8 cellular contexts compared by ENCODE assay signal in genomic region chr2:127885341-127885740, GRCh38. TPM values are rescaled to one million over a fixed set of nuclear protein-coding genes. Genes with fewer than 3 reads are reported as not detected.
DNase-seq lines count a peak whose midpoint lies in the region; ATAC-seq and TF ChIP-seq lines count a peak whose summit lies in the region.
"Not testable (repeated sequence)": the region's sequence is repeated elsewhere in the genome, so short reads cannot be mapped to it uniquely, and the experiment has no call there.

No MANE protein-coding gene starts in this region.

- TF ChIP-seq CTCF in AG04450 (IDR thresholded peaks at IDR 0.05; ENCODE audit: low read depth, low read length); OCI-LY3 (IDR thresholded peaks at IDR 0.05; ENCODE audit: low read depth, low read length); smooth muscle cell (IDR thresholded peaks at IDR 0.05; ENCODE audit: borderline replicate concordance, insufficient read depth, poor library complexity, severe bottlenecking): not testable (repeated sequence)
- peak in 33 of 56 donors; percentile 9 to 49 (median 27) for TF ChIP-seq CTCF in dorsolateral prefrontal cortex (IDR thresholded peaks at IDR 0.05 in 54 of 56, conservative IDR thresholded peaks at IDR 0.05 in 2 of 56; ENCODE audit: low read depth in 1 of 56, partially characterized antibody in 56 of 56)

- intact Hi-C loops in dorsolateral prefrontal cortex (cut with DNase I) = loop anchor here (2.0 to 5.0 kb wide), 3 partner anchors 27 to 207 kb away; partner anchors contain the start of genes POLR2D (in 2 of the 2), UGGT1 (in 2 of the 2) and SAP130 (in 1 of the 2)

- not testable (repeated sequence) for H3K9me3 ChIP-seq in AG04450 (ENCODE audit: control insufficient read depth, insufficient read depth, low read length); OCI-LY3 (ENCODE audit: insufficient read depth, low read length); smooth muscle cell (replicated peaks; ENCODE audit: low read depth)

- H3K4me1 Mint-ChIP-seq in activated CD8-positive, alpha-beta memory T cell treated with anti-CD3 and anti-CD28 coated beads, Interleukin-2, amount 10 ng/mL, durations not matched to agents 7 days and 5 days = peaks cover 43% of the 10 kb centered on the region

- H3K4me3 Mint-ChIP-seq in activated CD8-positive, alpha-beta memory T cell treated with anti-CD3 and anti-CD28 coated beads, Interleukin-2, amount 10 ng/mL, durations not matched to agents 7 days and 5 days = peak overlapping the region; percentile 82

- peak; percentile 15 for ATAC-seq in GM19452 (IDR thresholded peaks at IDR 0.05; ENCODE audit: unreplicated experiment)
- ATAC-seq in HG03103 (IDR thresholded peaks at IDR 0.05; ENCODE audit: low read depth, unreplicated experiment) = peak; percentile 20
- ATAC-seq in activated CD8-positive, alpha-beta memory T cell treated with anti-CD3 and anti-CD28 coated beads, Interleukin-2, amount 10 ng/mL, durations not matched to agents 7 days and 5 days = peak; percentile 29
- peak; percentile 43 for ATAC-seq in left lobe of liver

- H4K20me1 ChIP-seq in OCI-LY3 (ENCODE audit: insufficient read depth, low read length) = peaks cover 12% of the 10 kb centered on the region
- peaks cover 47% of the 10 kb centered on the region for H4K20me1 ChIP-seq in smooth muscle cell (ENCODE audit: low read depth)

- not testable (repeated sequence) for H3K27me3 Mint-ChIP-seq in activated CD8-positive, alpha-beta memory T cell treated with anti-CD3 and anti-CD28 coated beads, Interleukin-2, amount 10 ng/mL, durations not matched to agents 7 days and 5 days

- H3F3A ChIP-seq in smooth muscle cell (ENCODE audit: low read depth) = not testable (repeated sequence)

- not testable (repeated sequence) for H3K27ac ChIP-seq in AG04450 (ENCODE audit: low read depth, low read length); OCI-LY3 (ENCODE audit: low read length)
- H3K27ac ChIP-seq in dorsolateral prefrontal cortex (peak overlapping the region in 27 of 59 donors; percentile 29 to 97 (median 93)), smooth muscle cell (ENCODE audit: low read depth) (peak overlapping the region; percentile 87)

- H3K79me2 ChIP-seq in OCI-LY3 (ENCODE audit: low read length) = peaks cover 46% of the 10 kb centered on the region
- peaks cover 59% of the 10 kb centered on the region for H3K79me2 ChIP-seq in smooth muscle cell (ENCODE audit: low read depth)

- H3K27ac Mint-ChIP-seq in activated CD8-positive, alpha-beta memory T cell treated with anti-CD3 and anti-CD28 coated beads, Interleukin-2, amount 10 ng/mL, durations not matched to agents 7 days and 5 days = peak overlapping the region; percentile 74

- H3K27me3 ChIP-seq in AG04450 (ENCODE audit: control insufficient read depth, insufficient read depth, low read length); OCI-LY3 (ENCODE audit: low read depth, low read length); dorsolateral prefrontal cortex; smooth muscle cell (ENCODE audit: low read depth): not testable (repeated sequence)

- H3K36me3 Mint-ChIP-seq in activated CD8-positive, alpha-beta memory T cell treated with anti-CD3 and anti-CD28 coated beads, Interleukin-2, amount 10 ng/mL, durations not matched to agents 7 days and 5 days = peaks cover 21% of the 10 kb centered on the region

- not testable (repeated sequence) for H2AFZ ChIP-seq in OCI-LY3 (ENCODE audit: low read depth, low read length); smooth muscle cell (ENCODE audit: low read depth)

- H3K4me1 ChIP-seq in OCI-LY3 (ENCODE audit: low read length) (peaks cover 16% of the 10 kb centered on the region), smooth muscle cell (ENCODE audit: low read depth) (peaks cover 22% of the 10 kb centered on the region)

- CTCF ChIA-PET in AG04450 (lab: Charles Lee) = interaction anchor here (1.9 kb wide), 1 partner anchor 295 kb away, joined by 6 read pairs; no protein-coding TSS in a partner anchor
- CTCF ChIA-PET in activated CD8-positive, alpha-beta memory T cell treated with anti-CD3 and anti-CD28 coated beads, Interleukin-2, amount 10 ng/mL, durations not matched to agents 7 days and 5 days (lab: Charles Lee) = interaction anchor here (1.2 kb wide), 1 partner anchor 19 kb away, joined by 3 read pairs; no protein-coding TSS in a partner anchor

- POLR2A ChIA-PET in AG04450 (lab: Yijun Ruan, JAX) = not testable (repeated sequence)

- no CpG with 5 or more reads among the region's 48 CpGs for WGBS in smooth muscle cell (ENCODE audit: low lambda C conversion rate)

- peak overlapping the region; percentile 99 for H3K4me2 ChIP-seq in OCI-LY3 (ENCODE audit: low read length)
- H3K4me2 ChIP-seq in smooth muscle cell = peak overlapping the region; percentile 96

- H3K36me3 ChIP-seq in OCI-LY3 (replicated peaks; ENCODE audit: low read depth, low read length) = peaks cover 18% of the 10 kb centered on the region
- H3K36me3 ChIP-seq in smooth muscle cell (ENCODE audit: low read depth) = not testable (repeated sequence)

- H3K4me3 ChIP-seq in AG04450 (ENCODE audit: low read depth, low read length) (peak overlapping the region; percentile 71), OCI-LY3 (ENCODE audit: low read length) (peak overlapping the region; percentile 89), dorsolateral prefrontal cortex (peak overlapping the region; percentile 31 to 80 (median 71)), smooth muscle cell (peak overlapping the region; percentile 69)

- not testable (repeated sequence) for H3K9me3 Mint-ChIP-seq in activated CD8-positive, alpha-beta memory T cell treated with anti-CD3 and anti-CD28 coated beads, Interleukin-2, amount 10 ng/mL, durations not matched to agents 7 days and 5 days (ENCODE audit: low read depth)

- not testable (repeated sequence) for DNase-seq in AG04450 (ENCODE audit: low read depth, low spot score); left lobe of liver (ENCODE audit: low spot score); smooth muscle cell (lab: John Stamatoyannopoulos, UW; ENCODE audit: unreplicated experiment)
- peak; percentile 54 for DNase-seq in activated CD8-positive, alpha-beta memory T cell treated with anti-CD3 and anti-CD28 coated beads, Interleukin-2, amount 10 ng/mL, durations not matched to agents 7 days and 5 days
- DNase-seq in dorsolateral prefrontal cortex = peak in 5 of 10 donors; percentile 25 to 57 (median 45)

- H3K9ac ChIP-seq in OCI-LY3 (ENCODE audit: low read length) (peak overlapping the region; percentile 72; the same call in 1 of the 2 replicates), smooth muscle cell (ENCODE audit: low read depth) (peak overlapping the region; percentile 76)

RNA-seq across cellular contexts. Expression of gene AMMECR1L, which starts 0.4 kb away (rescaled TPM):
- polyA plus RNA-seq in AG04450 (2011; rRNA removed) (15.3 and 15.4 TPM in 2 replicates), smooth muscle cell (11.3 and 11.8 TPM in 2 replicates)
- 21.1 TPM in 2 replicates for polyA minus RNA-seq in AG04450 (2011; rRNA and poly(A)+ RNA removed)
- 10 to 100 TPM; 13.3 to 18.5 TPM for total RNA-seq in activated CD8-positive, alpha-beta memory T cell treated with anti-CD3 and anti-CD28 coated beads, Interleukin-2, amount 10 ng/mL, durations not matched to agents 7 days and 5 days
- total RNA-seq in dorsolateral prefrontal cortex (10 to 100 TPM in 110 of 120 experiments, 1 to 10 TPM in 10; 8.9 to 15.1 (median 11.5) TPM), left lobe of liver (6.4 TPM), smooth muscle cell (13.8 and 14.7 TPM in 2 replicates)

RNA-seq across cellular contexts. Expression of gene POLR2D, which starts 27.4 kb away (rescaled TPM):
- polyA plus RNA-seq in AG04450 (2011; rRNA removed) (14.7 and 15.3 TPM in 2 replicates), smooth muscle cell (25.4 and 25.8 TPM in 2 replicates)
- 14.6 and 16.4 TPM in 2 replicates for polyA minus RNA-seq in AG04450 (2011; rRNA and poly(A)+ RNA removed)
- total RNA-seq in activated CD8-positive, alpha-beta memory T cell treated with anti-CD3 and anti-CD28 coated beads, Interleukin-2, amount 10 ng/mL, durations not matched to agents 7 days and 5 days = 10 to 100 TPM; 52.3 to 56.4 TPM
- total RNA-seq in dorsolateral prefrontal cortex (10 to 100 TPM; 21.1 to 37.4 (median 27.9) TPM), left lobe of liver (15.3 TPM), smooth muscle cell (11.4 and 13.4 TPM in 2 replicates)
